ENCODE assay signal across 1 cellular context in genomic region chr1:189678779-189679178, GRCh38.
TF ChIP-seq lines count a peak whose summit lies in the region.

No MANE protein-coding gene starts in this region.

TF ChIP-seq in GM12878, 131 proteins besides CTCF, POLR2A, EP300 and RAD21 (continued from another document):
- TF ChIP-seq E4F1 (IDR thresholded peaks at IDR 0.05; ENCODE audit: borderline replicate concordance, partially characterized antibody) (no peak), BMI1 (IDR thresholded peaks at IDR 0.05; ENCODE audit: borderline replicate concordance) (no peak), WRNIP1 (IDR thresholded peaks at IDR 0.05; ENCODE audit: borderline replicate concordance, low read depth, low read length) (no peak), BRCA1 (IDR thresholded peaks at IDR 0.05; ENCODE audit: low read depth, low read length) (no peak), GABPA (IDR thresholded peaks at IDR 0.05; ENCODE audit: low read depth) (no peak), NBN (IDR thresholded peaks at IDR 0.05) (no peak), ZSCAN29 (IDR thresholded peaks at IDR 0.05) (no peak), CHD4 (IDR thresholded peaks at IDR 0.05) (no peak), ZNF217 (IDR thresholded peaks at IDR 0.05) (no peak), MTA2 (IDR thresholded peaks at IDR 0.05; ENCODE audit: low read depth) (no peak), CHD1 (IDR thresholded peaks at IDR 0.05; ENCODE audit: low read depth, low read length) (no peak), RCOR1 (conservative IDR thresholded peaks at IDR 0.05; ENCODE audit: low read depth, low read length) (no peak)
